ENCODE assay signal across 18 cellular contexts in the genomic region with DNA sequence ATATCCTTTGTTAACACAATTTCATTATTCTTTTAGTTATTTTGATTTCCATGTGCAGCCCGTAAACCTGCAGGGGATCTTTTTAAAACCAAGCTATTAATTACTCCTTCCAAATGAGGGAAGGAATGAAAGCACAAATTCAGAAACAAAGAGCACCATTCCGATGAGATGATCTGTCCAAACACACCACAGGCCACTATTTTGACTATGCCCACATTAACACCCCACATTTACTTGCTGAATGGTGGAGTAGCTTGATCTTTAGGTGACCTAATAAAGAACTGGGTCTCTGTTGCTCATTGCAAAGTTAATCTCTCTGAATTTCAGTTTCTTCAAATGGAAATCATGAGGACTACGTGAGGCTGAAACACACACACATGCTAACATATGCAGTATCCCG.
"Had no signal": no experiment of that assay in that cellular context is flagged by ENCODE, and none has a peak within 500 bp of the region (broad histone marks: within the 10 kb centered on the region; RNA-seq: fewer than 3 reads in every experiment).

No MANE protein-coding gene starts in this region.

- ATAC-seq: activated CD8-positive, alpha-beta memory T cell treated with anti-CD3 and anti-CD28 coated beads, Interleukin-2, amount 10 ng/mL, durations not matched to agents 7 days and 5 days; foreskin keratinocyte; left lung; stimulated activated naive CD8-positive, alpha-beta T cell treated with anti-CD3 and anti-CD28 coated beads, Interleukin-15, amount 100 ng/mL, for 72 hours had no signal

- H3K27ac ChIP-seq: foreskin keratinocyte, left lung, ovary, thoracic aorta had no signal

- H3K27ac Mint-ChIP-seq: activated CD8-positive, alpha-beta memory T cell treated with anti-CD3 and anti-CD28 coated beads, Interleukin-2, amount 10 ng/mL, durations not matched to agents 7 days and 5 days; activated naive CD8-positive, alpha-beta T cell; activated T-cell treated with anti-CD3 and anti-CD28 coated beads, Interleukin-2, amount 50 U/mL, for 24 hours; endodermal cell; stimulated activated naive CD8-positive, alpha-beta T cell treated with anti-CD3 and anti-CD28 coated beads, Interleukin-15, amount 100 ng/mL, for 72 hours; T-helper 1 cell treated with Interleukin-12 subunit alpha and Interleukin-12 subunit beta and Interleukin-4 antibody, amounts not matched to agents 30 μg/mL and 1 μg/mL, for 36 hours had no signal

- H3K4me3 ChIP-seq: left lung, ovary, thoracic aorta had no signal

- H3K27me3 ChIP-seq: foreskin keratinocyte, ovary had no signal

- FAIRE-seq: TTC549 had no signal

- H3K4me1 Mint-ChIP-seq: activated CD8-positive, alpha-beta memory T cell treated with anti-CD3 and anti-CD28 coated beads, Interleukin-2, amount 10 ng/mL, durations not matched to agents 7 days and 5 days; stimulated activated naive CD8-positive, alpha-beta T cell treated with anti-CD3 and anti-CD28 coated beads, Interleukin-15, amount 100 ng/mL, for 72 hours had no signal

- H3K9me3 ChIP-seq: left lung, ovary, thoracic aorta had no signal

- H3K36me3 ChIP-seq: left lung, ovary, thoracic aorta had no signal

- DNase-seq: activated CD4-positive, alpha-beta T cell treated with anti-CD3 and anti-CD28 coated beads, Interleukin-2, amount 50 U/mL, for 48 hours; activated CD4-positive, CD25-positive, alpha-beta regulatory T cell treated with anti-CD3 and anti-CD28 coated beads, Interleukin-2, amount 50 U/mL, for 72 hours; activated CD8-positive, alpha-beta memory T cell treated with anti-CD3 and anti-CD28 coated beads, Interleukin-2, amount 10 ng/mL, durations not matched to agents 7 days and 5 days; activated effector memory CD4-positive, alpha-beta T cell treated with anti-CD3 and anti-CD28 coated beads, Interleukin-2, amount 50 U/mL, for 16 hours; activated T-cell treated with anti-CD3 and anti-CD28 coated beads, Interleukin-2, amount 50 U/mL, for 24 hours; amygdala; endodermal cell; foreskin keratinocyte; head of caudate nucleus; left lung; ovary; stimulated activated CD4-positive, alpha-beta T cell treated with anti-CD3 and anti-CD28 coated beads, Interleukin-15, amount 100 ng/mL, for 24 hours; stimulated activated CD4-positive, alpha-beta T cell treated with anti-CD3 and anti-CD28 coated beads, Interleukin-4, amount 100 ng/mL, for 24 hours; stimulated activated naive CD8-positive, alpha-beta T cell treated with anti-CD3 and anti-CD28 coated beads, Interleukin-15, amount 100 ng/mL, for 72 hours had no signal

- H3K9me3 Mint-ChIP-seq: activated T-cell treated with anti-CD3 and anti-CD28 coated beads, Interleukin-2, amount 50 U/mL, for 24 hours; endodermal cell; stimulated activated naive CD8-positive, alpha-beta T cell treated with anti-CD3 and anti-CD28 coated beads, Interleukin-15, amount 100 ng/mL, for 72 hours; T-helper 1 cell treated with Interleukin-12 subunit alpha and Interleukin-12 subunit beta and Interleukin-4 antibody, amounts not matched to agents 30 μg/mL and 1 μg/mL, for 36 hours had no signal

- H3K36me3 Mint-ChIP-seq: activated CD8-positive, alpha-beta memory T cell treated with anti-CD3 and anti-CD28 coated beads, Interleukin-2, amount 10 ng/mL, durations not matched to agents 7 days and 5 days; activated naive CD8-positive, alpha-beta T cell had no signal

- H3K4me3 Mint-ChIP-seq: activated CD8-positive, alpha-beta memory T cell treated with anti-CD3 and anti-CD28 coated beads, Interleukin-2, amount 10 ng/mL, durations not matched to agents 7 days and 5 days; activated naive CD8-positive, alpha-beta T cell; activated T-cell treated with anti-CD3 and anti-CD28 coated beads, Interleukin-2, amount 50 U/mL, for 24 hours; endodermal cell; stimulated activated naive CD8-positive, alpha-beta T cell treated with anti-CD3 and anti-CD28 coated beads, Interleukin-15, amount 100 ng/mL, for 72 hours; T-helper 1 cell treated with Interleukin-12 subunit alpha and Interleukin-12 subunit beta and Interleukin-4 antibody, amounts not matched to agents 30 μg/mL and 1 μg/mL, for 36 hours had no signal
